ENCODE assay signal across 14 cellular contexts in the genomic region with DNA sequence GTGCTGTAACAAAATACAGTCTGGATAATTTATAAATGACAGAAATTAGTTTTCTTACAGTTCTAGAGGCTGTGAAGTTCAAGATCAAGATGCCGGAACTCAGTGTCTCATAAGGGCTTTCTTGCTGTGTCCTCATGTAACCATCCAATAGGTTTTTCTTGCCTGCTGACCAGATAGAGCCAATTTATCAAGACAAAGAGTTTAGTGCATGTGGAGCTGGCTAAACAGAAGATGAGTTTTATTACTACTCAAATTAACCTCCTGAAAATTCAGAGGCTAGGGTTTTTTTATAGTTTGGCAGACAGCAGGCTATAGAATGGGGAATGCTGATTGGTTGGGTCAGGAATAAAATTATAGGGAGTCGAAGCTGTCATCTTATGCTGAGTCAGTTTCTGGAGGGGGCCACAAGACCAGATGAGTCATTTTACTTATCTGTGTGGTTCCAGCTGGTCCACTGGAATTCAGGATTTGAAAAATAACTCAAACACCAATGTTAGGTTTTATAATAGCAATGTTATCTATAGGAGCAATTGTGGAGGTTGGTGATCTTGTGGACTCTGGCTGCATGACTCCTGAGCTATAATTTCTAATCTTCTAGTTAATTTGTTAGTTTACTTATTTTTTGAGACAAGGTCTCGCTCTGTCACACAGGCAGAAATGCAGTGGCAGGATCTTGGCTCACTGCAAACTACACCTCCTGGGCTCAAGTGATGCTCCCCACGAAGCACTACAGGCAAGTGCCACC. TPM values are rescaled to one million over a fixed set of nuclear protein-coding genes. Genes with fewer than 3 reads are reported as not detected.
DNase-seq lines count a peak whose midpoint lies in the region; ATAC-seq and TF ChIP-seq lines count a peak whose summit lies in the region.
"Had no signal": no experiment of that assay in that cellular context is flagged by ENCODE, and none has a peak within 500 bp of the region (broad histone marks: within the 10 kb centered on the region; RNA-seq: fewer than 3 reads in every experiment).

No MANE protein-coding gene starts in this region.

- ATAC-seq in GM18867 (IDR thresholded peaks at IDR 0.05; ENCODE audit: unreplicated experiment), result no peak
- ATAC-seq in GM19463 (IDR thresholded peaks at IDR 0.05; ENCODE audit: unreplicated experiment), result no peak
- ATAC-seq: GM12878 had no signal

- no peaks in the 10 kb centered on the region for H3K27me3 ChIP-seq in adipocyte (replicated peaks; ENCODE audit: control insufficient read depth, insufficient read depth, low read length)
- no peaks in the 10 kb centered on the region for H3K27me3 ChIP-seq in Caco-2 (replicated peaks; ENCODE audit: control insufficient read depth, insufficient read depth, low read length)

- H3K9me3 Mint-ChIP-seq in HFFc6, result peaks cover 7% of the 10 kb centered on the region
- peaks cover 4% of the 10 kb centered on the region for H3K9me3 Mint-ChIP-seq in Caco-2 (ENCODE audit: unreplicated experiment)

- H3K4me3 Mint-ChIP-seq in HFFc6, result no peak overlapping the region
- no peak overlapping the region for H3K4me3 Mint-ChIP-seq in Caco-2 (ENCODE audit: unreplicated experiment)
- H3K4me3 Mint-ChIP-seq: T-helper 1 cell treated with Interleukin-12 subunit alpha and Interleukin-12 subunit beta and Interleukin-4 antibody, amounts not matched to agents 30 μg/mL and 1 μg/mL, for 36 hours had no signal

- H3K27ac Mint-ChIP-seq in HFFc6 (peak overlapping the region; percentile 67), Caco-2 (ENCODE audit: unreplicated experiment) (no peak overlapping the region)
- H3K27ac Mint-ChIP-seq: T-helper 1 cell treated with Interleukin-12 subunit alpha and Interleukin-12 subunit beta and Interleukin-4 antibody, amounts not matched to agents 30 μg/mL and 1 μg/mL, for 36 hours had no signal

- intact Hi-C loops in Caco-2 (cut with micrococcal nuclease; ENCODE audit: unreplicated experiment), result no loop called here

- DNase-seq in ACHN (peak; percentile 81), HFFc6 (peak; percentile 78), adipocyte (ENCODE audit: low read depth) (peak; percentile 50), foreskin melanocyte (peak; percentile 27), NCI-H446 treated with DMSO at 0.1 percent for 48 hours (lab: John Stamatoyannopoulos, UW) (no peak), Caco-2 (no peak)
- DNase-seq: activated T-cell treated with anti-CD3 and anti-CD28 coated beads for 4 hours, hippocampal formation, NCI-H774 had no signal

- H3K36me3 Mint-ChIP-seq in HFFc6 (ENCODE audit: low read depth) (peaks cover 8% of the 10 kb centered on the region), Caco-2 (ENCODE audit: insufficient read depth, unreplicated experiment) (peaks cover 15% of the 10 kb centered on the region)

- H3K4me1 ChIP-seq in adipocyte (ENCODE audit: control insufficient read depth, insufficient read depth, low read length) (peaks cover 46% of the 10 kb centered on the region), Caco-2 (peaks cover 8% of the 10 kb centered on the region; the same call in 1 of the 2 replicates)

- H3K9me3 ChIP-seq in adipocyte (ENCODE audit: control insufficient read depth, low read length), result no peaks in the 10 kb centered on the region
- 0 out of 2 replicates have a peak, but pooled peaks cover 4% of the 10 kb centered on the region for H3K9me3 ChIP-seq in Caco-2

- peaks cover 1% of the 10 kb centered on the region; the same call in 1 of the 2 replicates for H3K27me3 Mint-ChIP-seq in HFFc6 (ENCODE audit: insufficient read depth)
- H3K27me3 Mint-ChIP-seq in Caco-2 (ENCODE audit: insufficient read depth, unreplicated experiment), result no peaks in the 10 kb centered on the region

- in situ Hi-C loops in ACHN (cut with HindIII; ENCODE audit: low pct_ligation_motif_present, low pct_unique_long_range_greater_than_20kb, low sequenced_read_pairs), result no loop called here

- H3K4me3 ChIP-seq in adipocyte (ENCODE audit: low read length) (no peak overlapping the region), Caco-2 (ENCODE audit: low read depth, low read length) (no peak overlapping the region)
- H3K4me3 ChIP-seq: GM12878, skin epidermis had no signal

- TF ChIP-seq CTCF in HFFc6 (IDR thresholded peaks at IDR 0.05), result no peak
- TF ChIP-seq CTCF in Caco-2 (IDR thresholded peaks at IDR 0.05; ENCODE audit: insufficient read depth in 1 of 2, low read depth in 1 of 2, low read length in 1 of 2, severe bottlenecking in 1 of 2, unreplicated experiment in 1 of 2), result no peak

- peaks cover 51% of the 10 kb centered on the region for H3K4me1 Mint-ChIP-seq in HFFc6 (ENCODE audit: low read depth)
- peaks cover 24% of the 10 kb centered on the region for H3K4me1 Mint-ChIP-seq in Caco-2 (ENCODE audit: low read depth, unreplicated experiment)

- no TSS peak for BruUV-seq in Caco-2 (replicated peaks; lab: Mats Ljungman, UMichigan)

- CTCF ChIA-PET in Caco-2 (lab: Charles Lee), result no interaction called here

- no peak overlapping the region for H3K9ac ChIP-seq in adipocyte (ENCODE audit: low read length)

- H3K36me3 ChIP-seq in adipocyte (ENCODE audit: control insufficient read depth, insufficient read depth, low read length, severe bottlenecking) (no peaks in the 10 kb centered on the region), Caco-2 (ENCODE audit: control insufficient read depth, insufficient read depth, low read length) (no peaks in the 10 kb centered on the region)

- POLR2A ChIA-PET in Caco-2 (lab: Charles Lee), result no interaction called here

RNA-seq across cellular contexts. Expression of a gene that starts 3.2 kb away (rescaled TPM):
- total RNA-seq in HFFc6 (2021; fragmentation: NEBNext Ultra II Directional; extraction: Animal tissue kit (Norgen Biotek cat#: 25700)), result 10 to 100 TPM; 14.5 to 18.6 (median 17.2) TPM
- total RNA-seq in Caco-2 (2022), result 10.7 and 11.0 TPM in 2 replicates

Comparison
In these comparisons a context has a peak if more than half of its experiments do, and no peak if none do; other contexts are left out.
1. DNase-seq: peak in ACHN (single experiment), HFFc6 (single experiment), adipocyte (single experiment) and foreskin melanocyte (single experiment); none in NCI-H446 treated with DMSO at 0.1 percent for 48 hours (single experiment) and Caco-2 (0 of 2).